Comparison of ENCODE assay signal across 1 cellular context in genomic region chr1:33258788-33259274, GRCh38.
TF ChIP-seq lines count a peak whose summit lies in the region.

No MANE protein-coding gene starts in this region.

TF ChIP-seq in A549, 52 proteins besides CTCF, POLR2A, EP300 and RAD21:
- TF ChIP-seq, protein P1, sequence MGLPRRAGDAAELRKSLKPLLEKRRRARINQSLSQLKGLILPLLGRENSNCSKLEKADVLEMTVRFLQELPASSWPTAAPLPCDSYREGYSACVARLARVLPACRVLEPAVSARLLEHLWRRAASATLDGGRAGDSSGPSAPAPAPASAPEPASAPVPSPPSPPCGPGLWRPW (IDR thresholded peaks at IDR 0.05) = no peak
- TF ChIP-seq NPAS2 (CRISPR knock-in tag; IDR thresholded peaks at IDR 0.05; ENCODE audit: borderline replicate concordance) (no peak), FOSL2 (IDR thresholded peaks at IDR 0.05) (no peak), FOSL2 (CRISPR knock-in tag; IDR thresholded peaks at IDR 0.05) (no peak), ZSCAN20 (CRISPR knock-in tag; IDR thresholded peaks at IDR 0.05) (no peak), JUNB (IDR thresholded peaks at IDR 0.05) (no peak), TFCP2L1 (CRISPR knock-in tag; IDR thresholded peaks at IDR 0.05) (no peak)
- TF ChIP-seq, protein P2, sequence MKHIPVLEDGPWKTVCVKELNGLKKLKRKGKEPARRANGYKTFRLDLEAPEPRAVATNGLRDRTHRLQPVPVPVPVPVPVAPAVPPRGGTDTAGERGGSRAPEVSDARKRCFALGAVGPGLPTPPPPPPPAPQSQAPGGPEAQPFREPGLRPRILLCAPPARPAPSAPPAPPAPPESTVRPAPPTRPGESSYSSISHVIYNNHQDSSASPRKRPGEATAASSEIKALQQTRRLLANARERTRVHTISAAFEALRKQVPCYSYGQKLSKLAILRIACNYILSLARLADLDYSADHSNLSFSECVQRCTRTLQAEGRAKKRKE (CRISPR knock-in tag; IDR thresholded peaks at IDR 0.05; ENCODE audit: low read depth) = no peak
- TF ChIP-seq, protein P3, sequence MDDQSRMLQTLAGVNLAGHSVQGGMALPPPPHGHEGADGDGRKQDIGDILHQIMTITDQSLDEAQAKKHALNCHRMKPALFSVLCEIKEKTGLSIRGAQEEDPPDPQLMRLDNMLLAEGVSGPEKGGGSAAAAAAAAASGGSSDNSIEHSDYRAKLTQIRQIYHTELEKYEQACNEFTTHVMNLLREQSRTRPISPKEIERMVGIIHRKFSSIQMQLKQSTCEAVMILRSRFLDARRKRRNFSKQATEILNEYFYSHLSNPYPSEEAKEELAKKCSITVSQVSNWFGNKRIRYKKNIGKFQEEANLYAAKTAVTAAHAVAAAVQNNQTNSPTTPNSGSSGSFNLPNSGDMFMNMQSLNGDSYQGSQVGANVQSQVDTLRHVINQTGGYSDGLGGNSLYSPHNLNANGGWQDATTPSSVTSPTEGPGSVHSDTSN (IDR thresholded peaks at IDR 0.05) = no peak
